ENCODE assay signal across 10 cellular contexts in the genomic region with DNA sequence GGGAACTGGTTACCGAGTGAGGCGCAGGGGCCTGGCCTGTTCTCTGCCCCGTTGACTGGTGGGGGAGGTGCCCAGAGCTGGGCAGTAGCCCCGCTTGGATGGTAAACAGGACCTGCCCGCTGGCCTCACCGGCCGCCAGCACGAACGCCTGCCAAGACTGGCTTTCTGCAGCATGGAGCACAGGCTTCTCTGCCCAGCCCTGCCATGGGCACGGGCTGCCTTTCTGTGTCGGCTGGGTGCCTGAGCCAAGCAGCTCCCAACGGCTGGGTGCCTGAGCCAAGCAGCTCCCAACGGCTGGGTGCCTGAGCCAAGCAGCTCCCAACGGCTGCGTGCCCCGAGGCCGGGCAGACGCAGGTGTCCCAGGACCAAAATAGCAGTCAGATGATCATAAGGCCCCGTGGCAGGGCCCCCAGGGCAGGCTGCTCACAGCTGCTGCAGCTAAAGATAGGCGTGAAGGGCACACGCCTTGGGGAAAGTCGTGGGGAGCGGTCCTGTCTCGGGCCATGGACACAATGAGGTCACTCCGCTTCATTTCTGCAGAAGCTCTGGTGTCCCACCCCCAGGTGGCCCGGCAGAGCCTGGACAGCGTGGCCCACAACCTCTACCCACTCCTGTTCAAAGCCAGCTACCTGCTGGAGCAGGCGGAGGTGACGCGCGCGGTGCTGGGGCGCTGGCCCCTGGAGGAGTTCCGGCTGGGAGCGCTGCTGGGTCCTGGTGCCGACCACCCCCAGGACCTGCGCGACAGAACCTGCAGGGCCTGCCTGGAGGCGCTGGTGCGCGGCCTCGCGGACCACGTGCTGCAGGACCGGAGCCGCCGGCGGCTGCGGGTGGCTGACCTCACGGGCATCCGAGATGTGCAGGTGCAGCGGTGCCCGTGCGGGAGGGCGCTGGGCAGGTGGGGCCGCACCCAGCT. TPM values are rescaled to one million over a fixed set of nuclear protein-coding genes. Genes with fewer than 3 reads are reported as not detected.
DNase-seq lines count a peak whose midpoint lies in the region; ATAC-seq and TF ChIP-seq lines count a peak whose summit lies in the region.
"Had no signal": no experiment of that assay in that cellular context is flagged by ENCODE, and none has a peak within 500 bp of the region (broad histone marks: within the 10 kb centered on the region; RNA-seq: fewer than 3 reads in every experiment).

A gene (plus strand): TSS at position 460 of the 913 bp plus-strand sequence. CDS start 44 bp downstream, at position 504.

- H3K9me3 Mint-ChIP-seq in activated CD8-positive, alpha-beta memory T cell treated with anti-CD3 and anti-CD28 coated beads, Interleukin-2, amount 10 ng/mL, durations not matched to agents 7 days and 5 days (ENCODE audit: low read depth), result no peaks in the 10 kb centered on the region

- no peak for TF ChIP-seq CTCF in heart right ventricle (IDR thresholded peaks at IDR 0.05)

- no peak for ATAC-seq in activated CD8-positive, alpha-beta memory T cell treated with anti-CD3 and anti-CD28 coated beads, Interleukin-2, amount 10 ng/mL, durations not matched to agents 7 days and 5 days
- peak; percentile 54 to 83 (median 78) for ATAC-seq in heart right ventricle

- H3K4me1 ChIP-seq in heart right ventricle, result peaks cover 6 to 64% (median 27%) of the 10 kb centered on the region in 9 donors
- peaks cover 3% of the 10 kb centered on the region for H3K4me1 ChIP-seq in effector memory CD4-positive, alpha-beta T cell (ENCODE audit: control insufficient read depth, insufficient read depth, low read length, poor library complexity, severe bottlenecking)

- H3K4me1 Mint-ChIP-seq in activated CD8-positive, alpha-beta memory T cell treated with anti-CD3 and anti-CD28 coated beads, Interleukin-2, amount 10 ng/mL, durations not matched to agents 7 days and 5 days, result peaks cover 13% of the 10 kb centered on the region

- H3K27me3 ChIP-seq in heart right ventricle, result peaks cover 0 to 27% (median 7%) of the 10 kb centered on the region in 7 donors
- no peaks in the 10 kb centered on the region for H3K27me3 ChIP-seq in effector memory CD4-positive, alpha-beta T cell (replicated peaks; ENCODE audit: control insufficient read depth, insufficient read depth, low read length, poor library complexity, severe bottlenecking)

- no peak within 1 kb of the TSS for H3K27ac Mint-ChIP-seq in activated CD8-positive, alpha-beta memory T cell treated with anti-CD3 and anti-CD28 coated beads, Interleukin-2, amount 10 ng/mL, durations not matched to agents 7 days and 5 days

- H3K36me3 ChIP-seq in heart right ventricle, result peaks cover 0 to 4% (median 0%) of the 10 kb centered on the region in 9 donors
- H3K36me3 ChIP-seq in effector memory CD4-positive, alpha-beta T cell (ENCODE audit: control insufficient read depth, insufficient read depth, low read length), result no peaks in the 10 kb centered on the region

- peaks cover 9% of the 10 kb centered on the region for H3K27me3 Mint-ChIP-seq in activated CD8-positive, alpha-beta memory T cell treated with anti-CD3 and anti-CD28 coated beads, Interleukin-2, amount 10 ng/mL, durations not matched to agents 7 days and 5 days

- CTCF ChIA-PET in activated CD8-positive, alpha-beta memory T cell treated with anti-CD3 and anti-CD28 coated beads, Interleukin-2, amount 10 ng/mL, durations not matched to agents 7 days and 5 days (lab: Charles Lee), result interaction anchor here (1.1 kb wide), 1 partner anchor 235 kb away, joined by 3 read pairs; no protein-coding TSS in a partner anchor

- DNase-seq in activated CD8-positive, alpha-beta memory T cell treated with anti-CD3 and anti-CD28 coated beads, Interleukin-2, amount 50 U/mL, for 48 hours, result peak; percentile 59
- no peak for DNase-seq in activated CD8-positive, alpha-beta memory T cell treated with anti-CD3 and anti-CD28 coated beads, Interleukin-2, amount 10 ng/mL, durations not matched to agents 7 days and 5 days
- DNase-seq in NCI-H1694 (lab: John Stamatoyannopoulos, UW), result peak; percentile 34
- peak; percentile 74 to 79 for DNase-seq in heart right ventricle
- DNase-seq in stimulated activated CD4-positive, alpha-beta T cell treated with anti-CD3 and anti-CD28 coated beads, Interleukin-4, amount 100 ng/mL, for 4 hours, result peak; percentile 4 to 19
- no peak for DNase-seq in pons (ENCODE audit: low spot score)
- DNase-seq in GM19238 (ENCODE audit: insufficient read length, low spot score), result no peak
- DNase-seq in effector memory CD4-positive, alpha-beta T cell, result no peak

- 12 to 19% methylated on average over 56 of the region's 56 CpGs for WGBS in heart right ventricle, 2 donors

- intact Hi-C loops in heart right ventricle (cut with DNase I), result no loop called here

- H3K9me3 ChIP-seq in heart right ventricle, result no peaks in the 10 kb centered on the region
- no peaks in the 10 kb centered on the region for H3K9me3 ChIP-seq in effector memory CD4-positive, alpha-beta T cell (ENCODE audit: control insufficient read depth, low read length)

- H3K36me3 Mint-ChIP-seq in activated CD8-positive, alpha-beta memory T cell treated with anti-CD3 and anti-CD28 coated beads, Interleukin-2, amount 10 ng/mL, durations not matched to agents 7 days and 5 days, result no peaks in the 10 kb centered on the region

- peak within 1 kb of the TSS; percentile 22 to 49 (median 42) for H3K4me3 ChIP-seq in heart right ventricle
- H3K4me3 ChIP-seq in effector memory CD4-positive, alpha-beta T cell (ENCODE audit: insufficient read depth, low read depth, low read length, poor library complexity, severe bottlenecking), result no peak within 1 kb of the TSS

- no peak within 1 kb of the TSS for H3K4me3 Mint-ChIP-seq in activated CD8-positive, alpha-beta memory T cell treated with anti-CD3 and anti-CD28 coated beads, Interleukin-2, amount 10 ng/mL, durations not matched to agents 7 days and 5 days

- peak within 1 kb of the TSS; percentile 58 to 97 (median 91) for H3K27ac ChIP-seq in heart right ventricle
- H3K27ac ChIP-seq in effector memory CD4-positive, alpha-beta T cell (ENCODE audit: insufficient read depth, low read length, poor library complexity, severe bottlenecking), result no peak within 1 kb of the TSS

RNA-seq across cellular contexts. Expression of the gene that starts here (rescaled TPM):
- total RNA-seq in activated CD8-positive, alpha-beta memory T cell treated with anti-CD3 and anti-CD28 coated beads, Interleukin-2, amount 10 ng/mL, durations not matched to agents 7 days and 5 days, result not detected
- total RNA-seq in heart right ventricle, result 10 to 100 TPM; 27.4 to 96.6 (median 58.3) TPM
- 10 to 100 TPM in 1 of 2 donors, 1 to 10 TPM in 1; 2.6 to 16.0 TPM for polyA plus RNA-seq in heart right ventricle
- total RNA-seq: Daoy, SK-MEL-5 had no signal

Comparison
In these comparisons a context has a peak if more than half of its experiments do, and no peak if none do; other contexts are left out.
1. RNA of the gene that starts here (total RNA-seq): 27.4 to 96.6 TPM in heart right ventricle; not detected in activated CD8-positive, alpha-beta memory T cell treated with anti-CD3 and anti-CD28 coated beads, Interleukin-2, amount 10 ng/mL, durations not matched to agents 7 days and 5 days; every median in the first group is over 10 times any median in the second.
2. DNase-seq: peak in activated CD8-positive, alpha-beta memory T cell treated with anti-CD3 and anti-CD28 coated beads, Interleukin-2, amount 50 U/mL, for 48 hours (single experiment), NCI-H1694 (single experiment), heart right ventricle (2 of 2) and stimulated activated CD4-positive, alpha-beta T cell treated with anti-CD3 and anti-CD28 coated beads, Interleukin-4, amount 100 ng/mL, for 4 hours (2 of 2); none in activated CD8-positive, alpha-beta memory T cell treated with anti-CD3 and anti-CD28 coated beads, Interleukin-2, amount 10 ng/mL, durations not matched to agents 7 days and 5 days (single experiment), pons (single experiment), GM19238 (single experiment) and effector memory CD4-positive, alpha-beta T cell (0 of 3).